In the genomic region with DNA sequence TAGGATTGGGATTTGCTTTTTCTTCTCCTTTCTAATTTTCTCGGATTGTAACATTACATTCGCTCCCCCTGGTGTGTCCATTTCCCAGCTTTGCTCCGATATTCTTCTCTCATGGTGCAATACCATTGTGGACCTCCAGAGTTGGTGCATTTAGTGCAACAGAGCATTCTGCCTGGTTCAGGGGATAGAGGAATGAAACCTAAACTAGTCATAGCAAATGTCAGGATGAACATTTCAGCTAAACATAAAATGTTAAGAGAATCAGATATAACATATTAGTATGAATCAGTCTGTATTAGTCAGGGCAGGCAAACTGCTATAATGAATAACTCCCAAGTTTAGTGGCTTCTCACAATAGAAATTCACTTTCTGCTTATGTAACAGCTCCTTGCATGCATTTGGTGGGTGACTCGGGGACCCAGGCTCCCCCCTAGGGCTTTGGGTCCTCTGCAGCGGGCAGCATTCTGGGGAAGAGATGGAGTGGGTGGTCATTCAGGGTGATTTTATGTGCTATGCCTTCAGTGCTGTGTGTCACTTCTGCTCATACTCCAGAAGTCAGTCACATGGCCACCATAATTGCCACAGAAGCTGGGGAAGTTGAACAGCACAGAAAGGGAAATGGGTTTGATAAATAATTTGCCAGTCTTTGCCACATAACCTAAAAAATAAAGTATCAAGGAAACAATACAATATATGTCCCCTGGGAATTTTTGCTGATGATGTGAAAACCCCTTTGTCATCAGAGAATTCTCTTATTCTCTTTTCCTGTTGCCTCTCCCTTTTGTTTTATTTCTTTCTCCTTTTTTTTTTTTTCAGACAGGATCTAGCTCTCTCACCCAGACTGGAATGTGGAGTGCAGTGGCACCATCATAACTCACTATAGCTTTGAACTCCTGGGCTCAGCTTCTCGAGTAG, we compare ENCODE assay signal across 13 cellular contexts.
DNase-seq lines count a peak whose midpoint lies in the region; ATAC-seq and TF ChIP-seq lines count a peak whose summit lies in the region.
"Had no signal": no experiment of that assay in that cellular context is flagged by ENCODE, and none has a peak within 500 bp of the region (broad histone marks: within the 10 kb centered on the region; RNA-seq: fewer than 3 reads in every experiment).

No MANE protein-coding gene starts in this region.

- H3K27me3 Mint-ChIP-seq in activated CD4-positive, alpha-beta T cell treated with anti-CD3 and anti-CD28 coated beads for 36 hours, result peaks cover 5% of the 10 kb centered on the region

- TF ChIP-seq CTCF in choroid plexus epithelial cell (conservative IDR thresholded peaks at IDR 0.05; ENCODE audit: low read depth, low read length), result peak; percentile 57

- no peaks in the 10 kb centered on the region for H3K9me3 Mint-ChIP-seq in activated CD4-positive, alpha-beta T cell treated with anti-CD3 and anti-CD28 coated beads for 36 hours (ENCODE audit: low read depth)
- H3K9me3 Mint-ChIP-seq: activated CD4-positive, alpha-beta T cell treated with anti-CD3 and anti-CD28 coated beads, Interleukin-2, amount 10 ng/mL, durations not matched to agents 24 days and 14 days; naive thymus-derived CD8-positive, alpha-beta T cell had no signal

- ATAC-seq in activated CD4-positive, alpha-beta T cell treated with anti-CD3 and anti-CD28 coated beads for 36 hours, result peak; percentile 53
- ATAC-seq: naive thymus-derived CD8-positive, alpha-beta T cell had no signal

- CTCF ChIA-PET in activated CD4-positive, alpha-beta T cell treated with anti-CD3 and anti-CD28 coated beads for 36 hours (lab: Charles Lee), result interaction anchor here (0.5 to 2.8 kb wide), 10 partner anchors 10 to 185 kb away, joined by 3 to 13 read pairs (median 4); no protein-coding TSS in a partner anchor

- DNase-seq in activated CD4-positive, alpha-beta T cell treated with anti-CD3 and anti-CD28 coated beads for 36 hours, result no peak
- no peak for DNase-seq in activated CD4-positive, alpha-beta T cell treated with anti-CD3 and anti-CD28 coated beads, Interleukin-2, amount 50 U/mL, for 48 hours
- DNase-seq in NCI-H69 (lab: John Stamatoyannopoulos, UW) (peak; percentile 26), choroid plexus epithelial cell (ENCODE audit: low read depth) (peak; percentile 41), AG20443 (ENCODE audit: low spot score) (no peak), nucleus accumbens (lab: John Stamatoyannopoulos, UW) (no peak), DMS79 treated with DMSO at 0.1 percent for 48 hours (lab: John Stamatoyannopoulos, UW) (no peak)
- DNase-seq in stimulated activated CD8-positive, alpha-beta memory T cell treated with anti-CD3 and anti-CD28 coated beads, Interleukin-4, amount 100 ng/mL, for 48 hours, result peak; percentile 33
- DNase-seq: activated CD4-positive, alpha-beta T cell treated with anti-CD3 and anti-CD28 coated beads, Interleukin-2, amount 10 ng/mL, durations not matched to agents 24 days and 14 days; naive thymus-derived CD8-positive, alpha-beta T cell; NCI-H510A treated with DMSO at 0.1 percent for 48 hours had no signal

- H3K4me3 Mint-ChIP-seq in activated CD4-positive, alpha-beta T cell treated with anti-CD3 and anti-CD28 coated beads for 36 hours, result no peak overlapping the region
- H3K4me3 Mint-ChIP-seq: activated CD4-positive, alpha-beta T cell treated with anti-CD3 and anti-CD28 coated beads, Interleukin-2, amount 10 ng/mL, durations not matched to agents 24 days and 14 days; naive thymus-derived CD8-positive, alpha-beta T cell had no signal

- H3K27ac Mint-ChIP-seq in activated CD4-positive, alpha-beta T cell treated with anti-CD3 and anti-CD28 coated beads for 36 hours, result no peak overlapping the region
- H3K27ac Mint-ChIP-seq: naive thymus-derived CD8-positive, alpha-beta T cell had no signal

- H3K36me3 Mint-ChIP-seq in activated CD4-positive, alpha-beta T cell treated with anti-CD3 and anti-CD28 coated beads for 36 hours (ENCODE audit: low read depth), result no peaks in the 10 kb centered on the region
- H3K36me3 Mint-ChIP-seq: naive thymus-derived CD8-positive, alpha-beta T cell had no signal

- POLR2A ChIA-PET in activated CD4-positive, alpha-beta T cell treated with anti-CD3 and anti-CD28 coated beads for 36 hours (lab: Charles Lee), result interaction anchor here (0.7 to 1.4 kb wide), 3 partner anchors 19 to 110 kb away, joined by 3 to 5 read pairs (median 4); no protein-coding TSS in a partner anchor

- intact Hi-C loops in activated CD4-positive, alpha-beta T cell treated with anti-CD3 and anti-CD28 coated beads for 36 hours (cut with DNase I, micrococcal nuclease), result loop anchor here (1.0 to 5.0 kb wide), 2 partner anchors 24 to 72 kb away; no protein-coding TSS in a partner anchor

- no peak overlapping the region for H3K4me3 ChIP-seq in choroid plexus epithelial cell (ENCODE audit: low read depth, low read length)
- H3K4me3 ChIP-seq: BLaER1, hepatocyte had no signal

- H3K4me1 Mint-ChIP-seq in activated CD4-positive, alpha-beta T cell treated with anti-CD3 and anti-CD28 coated beads for 36 hours, result peaks cover 15% of the 10 kb centered on the region

Comparison
In these comparisons a context has a peak if more than half of its experiments do, and no peak if none do; other contexts are left out.
1. DNase-seq: peak in NCI-H69 (single experiment), choroid plexus epithelial cell (single experiment) and stimulated activated CD8-positive, alpha-beta memory T cell treated with anti-CD3 and anti-CD28 coated beads, Interleukin-4, amount 100 ng/mL, for 48 hours (single experiment); none in activated CD4-positive, alpha-beta T cell treated with anti-CD3 and anti-CD28 coated beads for 36 hours (single experiment), activated CD4-positive, alpha-beta T cell treated with anti-CD3 and anti-CD28 coated beads, Interleukin-2, amount 50 U/mL, for 48 hours (0 of 2), AG20443 (single experiment), nucleus accumbens (0 of 56) and DMS79 treated with DMSO at 0.1 percent for 48 hours (single experiment).